Comparison of ENCODE assay signal across 27 cellular contexts in genomic region chr2:180099308-180099707, GRCh38.
"Had no signal": no experiment of that assay in that cellular context is flagged by ENCODE, and none has a peak within 500 bp of the region (broad histone marks: within the 10 kb centered on the region; RNA-seq: fewer than 3 reads in every experiment).

No MANE protein-coding gene starts in this region.

- H3K9me3 ChIP-seq: stomach, suprapubic skin, testis, thoracic aorta, thyroid gland, tibial artery, tibial nerve, transverse colon, upper lobe of left lung, upper lobe of right lung, uterus, vagina had no signal

- H3K27ac ChIP-seq: stomach, suprapubic skin, testis, thoracic aorta, thyroid gland, tibial artery, tibial nerve, transverse colon, upper lobe of left lung, upper lobe of right lung, uterus, vagina had no signal

- FAIRE-seq: urothelium cell line had no signal

- H3K27me3 ChIP-seq: stomach, suprapubic skin, testis, thyroid gland, tibial artery, tibial nerve, transverse colon, upper lobe of left lung, upper lobe of right lung, uterus, vagina had no signal

- H3K4me1 ChIP-seq: stomach, suprapubic skin, testis, thyroid gland, tibial artery, tibial nerve, transverse colon, upper lobe of left lung, upper lobe of right lung, uterus, vagina had no signal

- DNase-seq: stimulated activated CD4-positive, alpha-beta T cell treated with anti-CD3 and anti-CD28 coated beads, Interleukin-2, amount 100 ng/mL, for 48 hours; stimulated activated CD4-positive, alpha-beta T cell treated with anti-CD3 and anti-CD28 coated beads, Interleukin-4, amount 100 ng/mL, for 1 hour; stimulated activated CD4-positive, alpha-beta T cell treated with anti-CD3 and anti-CD28 coated beads, Interleukin-4, amount 100 ng/mL, for 24 hours; stimulated activated CD4-positive, alpha-beta T cell treated with anti-CD3 and anti-CD28 coated beads, Interleukin-4, amount 100 ng/mL, for 4 hours; stimulated activated CD8-positive, alpha-beta memory T cell treated with anti-CD3 and anti-CD28 coated beads, Interleukin-4, amount 100 ng/mL, for 48 hours; stimulated activated naive B cell treated with anti-CD40 and anti-IgM and Interleukin-4, amounts not matched to agents 10 μg/mL and 1 μg/mL and 100 μg/mL, for 72 hours; stimulated activated naive CD4-positive, alpha-beta T cell; stimulated activated naive CD4-positive, alpha-beta T cell treated with Interleukin-2 at 50 U/mL for 16 hours; stimulated activated naive CD8-positive, alpha-beta T cell treated with anti-CD3 and anti-CD28 coated beads, Interleukin-15, amount 100 ng/mL, for 72 hours; stimulated activated naive CD8-positive, alpha-beta T cell treated with anti-CD3 and anti-CD28 coated beads, Interleukin-15, Interleukin-2, amounts not matched to agents 100 U/mL and 50 U/mL, for 24 hours; stomach; substantia nigra; testis; thyroid gland; tibial artery; transverse colon; trophoblast cell; upper lobe of left lung; upper lobe of right lung; uterus had no signal

- H3K4me3 ChIP-seq: stomach, suprapubic skin, testis, thoracic aorta, thyroid gland, tibial artery, tibial nerve, transverse colon, upper lobe of left lung, upper lobe of right lung, uterus, vagina had no signal

- H3K36me3 ChIP-seq: stomach, suprapubic skin, thoracic aorta, thyroid gland, tibial artery, tibial nerve, transverse colon, upper lobe of left lung, upper lobe of right lung, uterus, vagina had no signal

- ATAC-seq: stimulated activated effector memory CD8-positive, alpha-beta T cell treated with anti-CD3 and anti-CD28 coated beads, Interleukin-12 subunit alpha, Interleukin-12 subunit beta, amount 100 ng/mL, for 72 hours; stimulated activated memory B cell treated with anti-CD40 and anti-IgM and Interleukin-4, amounts not matched to agents 10 μg/mL and 1 μg/mL and 100 μg/mL, for 72 hours; stimulated activated naive B cell treated with anti-CD40 and anti-IgM and Interleukin-4, amounts not matched to agents 10 μg/mL and 1 μg/mL and 100 μg/mL, for 72 hours; stimulated activated naive CD8-positive, alpha-beta T cell treated with anti-CD3 and anti-CD28 coated beads, Interleukin-15, amount 100 ng/mL, for 72 hours; stimulated activated naive CD8-positive, alpha-beta T cell treated with anti-CD3 and anti-CD28 coated beads, Interleukin-15, Interleukin-2, amounts not matched to agents 100 U/mL and 50 U/mL, for 24 hours; upper lobe of right lung had no signal
